8 cellular contexts compared by ENCODE assay signal in the genomic region with DNA sequence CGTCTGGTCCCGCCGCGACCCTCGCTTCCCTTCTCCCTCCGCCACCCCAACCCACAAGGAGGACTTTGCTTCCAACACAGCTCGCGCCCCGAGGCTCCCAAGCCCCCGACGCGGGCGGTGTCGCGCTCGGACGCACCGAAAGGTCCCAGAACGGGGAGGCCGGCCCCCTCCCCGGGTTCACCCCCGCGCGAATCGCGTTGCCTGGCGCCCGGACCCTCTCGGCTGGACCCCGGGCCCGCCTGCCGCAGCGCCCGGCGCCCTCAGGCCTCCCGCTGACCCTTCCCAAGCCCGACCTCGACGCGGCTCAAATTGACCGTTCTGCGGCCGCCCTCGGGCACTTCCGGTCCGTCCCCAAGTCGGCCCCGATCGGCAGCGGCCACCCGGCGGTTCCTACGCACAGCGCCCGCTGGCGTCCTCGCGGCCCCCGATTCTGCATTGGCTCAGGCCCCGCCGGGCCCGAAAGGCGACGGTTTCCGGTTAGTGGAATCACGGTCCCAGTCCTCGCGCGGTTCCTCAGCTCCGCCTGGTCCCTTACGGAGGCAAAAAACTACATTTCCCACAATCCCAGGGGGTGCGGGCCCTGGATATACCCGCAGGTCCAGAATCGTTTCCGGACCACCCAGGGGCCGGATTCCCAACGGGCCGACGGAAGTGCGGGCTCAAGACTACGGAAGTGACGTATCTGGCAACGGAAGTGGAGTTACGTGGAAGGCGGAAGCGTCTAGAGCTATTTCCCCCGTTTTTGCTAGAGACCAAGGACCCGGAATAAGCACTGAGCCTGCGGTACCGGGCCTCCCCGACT. TPM values are rescaled to one million over a fixed set of nuclear protein-coding genes. Genes with fewer than 3 reads are reported as not detected.
DNase-seq lines count a peak whose midpoint lies in the region; ATAC-seq and TF ChIP-seq lines count a peak whose summit lies in the region.

TSS of gene AURKAIP1 (minus strand) at position 347 of the 802 bp plus-strand sequence. CDS start 451 bp downstream, outside the sequence.

- H3K9me3 ChIP-seq in testis: no peaks in the 10 kb centered on the region

- 0 to 1% methylated on average over 6 to 85 of the region's 91 CpGs for WGBS in testis, 2 donors

- H3K36me3 Mint-ChIP-seq in activated naive CD8-positive, alpha-beta T cell: no peaks in the 10 kb centered on the region

- H3K27me3 ChIP-seq in testis: no peaks in the 10 kb centered on the region

- no peaks in the 10 kb centered on the region for H3K36me3 ChIP-seq in testis (ENCODE audit: low read depth, missing control alignments)

- no peak for TF ChIP-seq POLR2A in testis (IDR thresholded peaks at IDR 0.05)

- H3K27me3 Mint-ChIP-seq in activated naive CD8-positive, alpha-beta T cell: no peaks in the 10 kb centered on the region

- peak within 1 kb of the TSS; percentile 82 to 93 for H3K27ac ChIP-seq in testis

- TF ChIP-seq CTCF in GM12864 (IDR thresholded peaks at IDR 0.05; ENCODE audit: low read depth, low read length, missing control alignments) (peak; percentile 35), omental fat pad (IDR thresholded peaks at IDR 0.05) (no peak), testis (IDR thresholded peaks at IDR 0.05) (peak in 2 of 3 experiments; percentile 33 to 55)

- peak; percentile 81 for ATAC-seq in HG02623 (IDR thresholded peaks at IDR 0.05; ENCODE audit: unreplicated experiment)
- peak; percentile 93 for ATAC-seq in omental fat pad (ENCODE audit: low FRiP score)

- DNase-seq in GM12864 (ENCODE audit: low read depth) (peak; percentile 99), NCI-H1105 (lab: John Stamatoyannopoulos, UW) (peak; percentile 99), SKM-1 treated with dmso at 0.1 percent for 144 hours (lab: John Stamatoyannopoulos, UW; ENCODE audit: unreplicated experiment) (peak; percentile 99), glomerular visceral epithelial cell (ENCODE audit: extremely low spot score) (peak; percentile 100), omental fat pad (ENCODE audit: low spot score) (peak; percentile 91), testis (peak; percentile 99)

- peak within 1 kb of the TSS; percentile 96 for H3K4me3 ChIP-seq in GM12864 (ENCODE audit: low read depth, low read length)
- peak within 1 kb of the TSS; percentile 91 to 100 for H3K4me3 ChIP-seq in testis

- peak within 1 kb of the TSS; percentile 91 for H3K4me3 Mint-ChIP-seq in activated naive CD8-positive, alpha-beta T cell

- peaks cover 14% of the 10 kb centered on the region for H3K4me1 Mint-ChIP-seq in activated naive CD8-positive, alpha-beta T cell (ENCODE audit: low read depth)

- intact Hi-C loops in testis (cut with DNase I; ENCODE audit: low total_unique reads): no loop called here

- no peaks in the 10 kb centered on the region for H3K9me3 Mint-ChIP-seq in activated naive CD8-positive, alpha-beta T cell (ENCODE audit: low read depth)

- peak within 1 kb of the TSS; percentile 93 for H3K27ac Mint-ChIP-seq in activated naive CD8-positive, alpha-beta T cell

- peaks cover 28% of the 10 kb centered on the region for H3K4me1 ChIP-seq in testis

RNA-seq across cellular contexts. Expression of gene AURKAIP1, which starts in this region (rescaled TPM):
- total RNA-seq in omental fat pad (100 to 1,000 TPM in 3 of 4 donors, 10 to 100 TPM in 1; 96.3 to 115 (median 105) TPM), testis (100 to 1,000 TPM; 224 to 328 TPM)
- 313 TPM for polyA plus RNA-seq in testis (ENCODE audit: insufficient read depth, low read depth, low replicate concordance)

Comparison
In these comparisons a context has a peak if more than half of its experiments do, and no peak if none do; other contexts are left out.
1. Peak in every context shown above with its lines: DNase-seq, ATAC-seq, H3K4me3 ChIP-seq and H3K27ac ChIP-seq.
2. CTCF ChIP-seq: peak in GM12864 (single experiment) and testis (2 of 3); none in omental fat pad (0 of 3).